ENCODE assay signal across 8 cellular contexts in genomic region chr3:194573680-194574437, GRCh38. TPM values are rescaled to one million over a fixed set of nuclear protein-coding genes. Genes with fewer than 3 reads are reported as not detected.
DNase-seq lines count a peak whose midpoint lies in the region; ATAC-seq and TF ChIP-seq lines count a peak whose summit lies in the region.

No MANE protein-coding gene starts in this region.

- H3K9ac ChIP-seq in skeletal muscle satellite cell (ENCODE audit: low read depth, low read length), result peak overlapping the region; percentile 89

- no peaks in the 10 kb centered on the region for H3K9me3 ChIP-seq in skeletal muscle satellite cell (replicated peaks; ENCODE audit: low read length)

- no peaks in the 10 kb centered on the region for H3K36me3 Mint-ChIP-seq in glutamatergic neuron (ENCODE audit: unreplicated experiment)

- H3K4me1 ChIP-seq in skeletal muscle satellite cell (ENCODE audit: control insufficient read depth, insufficient read depth, low read length), result peaks cover 64% of the 10 kb centered on the region

- H3K9me3 Mint-ChIP-seq in glutamatergic neuron (ENCODE audit: unreplicated experiment), result no peaks in the 10 kb centered on the region

- H3K27ac Mint-ChIP-seq in glutamatergic neuron (ENCODE audit: unreplicated experiment), result no peak overlapping the region

- no peak overlapping the region for H3K4me2 ChIP-seq in skeletal muscle satellite cell (ENCODE audit: low read length)

- no peak for TF ChIP-seq CTCF in glutamatergic neuron (IDR thresholded peaks at IDR 0.05; ENCODE audit: partially characterized antibody, unreplicated experiment)

- H3K27me3 ChIP-seq in skeletal muscle satellite cell (ENCODE audit: control insufficient read depth, insufficient read depth, low read length), result no peaks in the 10 kb centered on the region

- peaks cover 2% of the 10 kb centered on the region for H3K27me3 Mint-ChIP-seq in glutamatergic neuron (ENCODE audit: unreplicated experiment)

- H3K36me3 ChIP-seq in skeletal muscle satellite cell (ENCODE audit: insufficient read depth, low read length), result no peaks in the 10 kb centered on the region

- H3K4me3 ChIP-seq in skeletal muscle satellite cell (ENCODE audit: low read length), result no peak overlapping the region

- peaks cover 5% of the 10 kb centered on the region for H3K4me1 Mint-ChIP-seq in glutamatergic neuron (ENCODE audit: low read depth, unreplicated experiment)

- no peak overlapping the region for H3K4me3 Mint-ChIP-seq in glutamatergic neuron (ENCODE audit: unreplicated experiment)

- ATAC-seq in GM18498 (IDR thresholded peaks at IDR 0.05; ENCODE audit: unreplicated experiment) (peak; percentile 82), HG03066 (IDR thresholded peaks at IDR 0.05; ENCODE audit: low read depth, unreplicated experiment) (peak; percentile 81)

- DNase-seq in AG08395 (ENCODE audit: low spot score) (peak; percentile 63), NCI-H774 (lab: John Stamatoyannopoulos, UW) (peak; percentile 45), glutamatergic neuron (peak; percentile 53), occipital lobe (lab: John Stamatoyannopoulos, UW) (no peak)
- DNase-seq in activated T-cell treated with anti-CD3 and anti-CD28 coated beads, Interleukin-2, amount 50 U/mL, for 48 hours, result peak; percentile 47 to 59

RNA-seq across cellular contexts. Expression of gene TMEM44, which starts 59.4 kb away (rescaled TPM):
- total RNA-seq in glutamatergic neuron (ENCODE audit: unreplicated experiment), result 35.3 TPM
- 12.5 and 15.2 TPM in 2 replicates for total RNA-seq in skeletal muscle satellite cell (2012; rRNA removed)
- total RNA-seq in occipital lobe, result 20.6 TPM
